ENCODE assay signal across 31 cellular contexts in the genomic region with DNA sequence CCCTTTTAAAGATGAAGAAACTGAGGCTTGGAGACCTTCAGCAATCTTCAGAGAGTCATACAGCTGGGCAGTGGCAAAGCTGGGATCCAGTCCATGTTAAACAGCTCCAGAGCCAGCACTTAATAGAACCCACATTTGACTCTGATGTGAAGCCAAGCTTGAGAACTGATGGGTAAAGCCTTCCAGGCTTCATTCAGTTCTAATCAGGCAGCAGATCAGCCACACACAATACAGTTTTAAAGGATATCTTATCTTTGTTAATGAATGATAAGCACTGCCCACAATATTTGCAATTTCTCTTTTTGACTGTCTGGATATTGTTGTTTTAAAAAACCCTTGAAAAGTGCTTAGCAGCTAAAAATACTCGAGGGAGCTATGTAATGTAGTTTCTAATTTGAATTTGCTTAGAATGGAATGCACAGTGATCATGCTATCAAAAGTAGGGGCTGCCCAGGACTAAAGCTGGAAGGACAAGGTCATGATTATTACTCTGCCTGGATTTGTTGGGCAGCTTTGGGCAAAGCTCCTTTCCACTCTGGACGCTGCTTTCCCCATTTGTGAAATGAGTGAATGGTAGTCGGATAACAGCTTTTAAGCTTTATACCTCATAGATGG. TPM values are rescaled to one million over a fixed set of nuclear protein-coding genes. Genes with fewer than 3 reads are reported as not detected.
DNase-seq lines count a peak whose midpoint lies in the region; ATAC-seq, FAIRE-seq and TF ChIP-seq lines count a peak whose summit lies in the region.
"Had no signal": no experiment of that assay in that cellular context is flagged by ENCODE, and none has a peak within 500 bp of the region (broad histone marks: within the 10 kb centered on the region; RNA-seq: fewer than 3 reads in every experiment).

No MANE protein-coding gene starts in this region.

- no peak overlapping the region for H2BK12ac ChIP-seq in H9 (ENCODE audit: insufficient read length, low read depth, low read length)

- H3K27me3 ChIP-seq in GM23248 (replicated peaks; ENCODE audit: insufficient read depth) (no peaks in the 10 kb centered on the region), pancreas (no peaks in the 10 kb centered on the region), H9 (ENCODE audit: insufficient read depth, low read length) (no peaks in the 10 kb centered on the region), gastroesophageal sphincter (no peaks in the 10 kb centered on the region)
- H3K27me3 ChIP-seq: hepatocyte, neural progenitor cell, suprapubic skin had no signal

- H2AFZ ChIP-seq in GM23248 (no peak overlapping the region), H9 (ENCODE audit: low read length) (no peak overlapping the region)
- H2AFZ ChIP-seq: GM23338, hepatocyte, neural progenitor cell had no signal

- H3K4me3 Mint-ChIP-seq in H9 = no peak overlapping the region
- H3K4me3 Mint-ChIP-seq: activated naive CD8-positive, alpha-beta T cell treated with anti-CD3 and anti-CD28 coated beads for 36 hours; brain; CD4-positive, alpha-beta T cell; GM23338; neural progenitor cell had no signal

- no peak for TF ChIP-seq CTCF in pancreas (IDR thresholded peaks at IDR 0.05)
- no peak for TF ChIP-seq CTCF in H9 (conservative IDR thresholded peaks at IDR 0.05)
- TF ChIP-seq CTCF in gastroesophageal sphincter (IDR thresholded peaks at IDR 0.05) = no peak

- no peak overlapping the region for H3K27ac ChIP-seq in GM23248
- H3K27ac ChIP-seq in pancreas = no peak overlapping the region
- H3K27ac ChIP-seq in H9 (ENCODE audit: insufficient read length, low read depth, low read length) = no peak overlapping the region
- no peak overlapping the region for H3K27ac ChIP-seq in gastroesophageal sphincter
- H3K27ac ChIP-seq: hepatocyte, neural progenitor cell, psoas muscle, SK-N-MC, skin epidermis, suprapubic skin, WERI-Rb-1 had no signal

- H3K36me3 Mint-ChIP-seq in H9 (ENCODE audit: insufficient read depth in 1 of 3, low read depth in 3 of 3) = peaks cover 0 to 6% (median 0%) of the 10 kb centered on the region in 3 experiments; a peak in 1 of 7 replicates
- H3K36me3 Mint-ChIP-seq: brain, neural progenitor cell had no signal

- 9 to 19% methylated on average over 3 of the region's 3 CpGs for WGBS in GM23248 (ENCODE audit: low coverage in 1 of 2, low lambda C conversion rate in 2 of 2, missing lambda C conversion rate in 2 of 2), 2 experiments
- 51 to 52% methylated on average over 3 of the region's 3 CpGs for WGBS in pancreas, 2 donors
- WGBS in H9 (ENCODE audit: extremely low coverage, insufficient read length, low lambda C conversion rate) = no CpG with 5 or more reads among the region's 3 CpGs
- WGBS in gastroesophageal sphincter (ENCODE audit: low coverage in 1 of 2), 2 donors = 52 to 78% methylated on average over 3 of the region's 3 CpGs

- H3K9me3 Mint-ChIP-seq in H9 = peaks cover 10 to 11% of the 10 kb centered on the region in 2 experiments; a peak in 4 of 5 replicates
- H3K9me3 Mint-ChIP-seq: GM23338, neural progenitor cell had no signal

- no peak overlapping the region for H3K27ac Mint-ChIP-seq in H9
- H3K27ac Mint-ChIP-seq: activated naive CD8-positive, alpha-beta T cell treated with anti-CD3 and anti-CD28 coated beads for 36 hours; activated T-helper 2 cell treated with anti-CD3 and anti-CD28 coated beads, Interferon-gamma antibody, Interleukin-2, Interleukin-4, amounts not matched to agents 10 μg/mL and 5 μg/mL and 100 μg/mL, durations not matched to agents 14 hours and 24 hours and 36 hours; brain; CD4-positive, alpha-beta T cell; GM23338; neural progenitor cell had no signal

- H3K4me1 ChIP-seq in GM23248 (ENCODE audit: insufficient read depth) (no peaks in the 10 kb centered on the region), pancreas (peaks cover 13 to 23% (median 13%) of the 10 kb centered on the region in 3 donors), H9 (ENCODE audit: insufficient read depth, low read length) (no peaks in the 10 kb centered on the region), gastroesophageal sphincter (no peaks in the 10 kb centered on the region)
- H3K4me1 ChIP-seq: neural progenitor cell, psoas muscle, suprapubic skin had no signal

- H4K91ac ChIP-seq in H9 (ENCODE audit: insufficient read length, low read depth, low read length) = no peak overlapping the region

- H2BK15ac ChIP-seq in H9 (ENCODE audit: low read depth, low read length) = no peak overlapping the region

- H3K4ac ChIP-seq in H9 (ENCODE audit: low read depth, low read length) = no peak overlapping the region

- H3K23me2 ChIP-seq in H9 (ENCODE audit: insufficient read length, low read depth, low read length, poor library complexity, severe bottlenecking) = no peaks in the 10 kb centered on the region

- H3K9ac ChIP-seq in GM23248 (no peak overlapping the region), H9 (ENCODE audit: extremely low read depth, insufficient read length, low read length) (no peak overlapping the region)
- H3K9ac ChIP-seq: neural progenitor cell had no signal

- H4K5ac ChIP-seq in H9 (ENCODE audit: insufficient read length, low read depth, low read length) = no peak overlapping the region

- H3K4me2 ChIP-seq in GM23248 (ENCODE audit: unreplicated experiment) = no peak overlapping the region
- H3K4me2 ChIP-seq in H9 (ENCODE audit: insufficient read depth, insufficient read length, low read length) = no peak overlapping the region
- H3K4me2 ChIP-seq: GM23338, hepatocyte, neural progenitor cell had no signal

- no peaks in the 10 kb centered on the region for H3F3A ChIP-seq in GM23248 (ENCODE audit: insufficient read depth)

- no peak for TF ChIP-seq EP300 in gastroesophageal sphincter (IDR thresholded peaks at IDR 0.05)

- H4K20me1 ChIP-seq in GM23248 (ENCODE audit: insufficient read depth) (no peaks in the 10 kb centered on the region), H9 (ENCODE audit: control insufficient read depth, insufficient read depth, insufficient read length) (no peaks in the 10 kb centered on the region)

- peak; percentile 8 for DNase-seq in GM23248
- no peak for DNase-seq in Right ventricle myocardium superior
- no peak for DNase-seq in pancreas
- no peak for DNase-seq in H9
- DNase-seq in SK-N-DZ (ENCODE audit: low spot score) = no peak
- DNase-seq: activated CD4-positive, alpha-beta T cell treated with anti-CD3 and anti-CD28 coated beads, Interleukin-2, amount 50 U/mL, for 4 hours; activated CD8-positive, alpha-beta memory T cell treated with anti-CD3 and anti-CD28 coated beads, Interleukin-2, amount 50 U/mL, for 48 hours; activated naive CD8-positive, alpha-beta T cell treated with anti-CD3 and anti-CD28 coated beads for 36 hours; CD4-positive, alpha-beta T cell; DMS 273 treated with DMSO at 0.1 percent for 48 hours; NCI-H1436; NCI-H2107; NCI-H510A treated with DMSO at 0.1 percent for 48 hours; psoas muscle; stimulated activated CD4-positive, alpha-beta T cell treated with anti-CD3 and anti-CD28 coated beads, Interleukin-1b, Interleukin-23, amount 100 ng/mL, for 48 hours; WERI-Rb-1 had no signal

- H4K8ac ChIP-seq in H9 (replicated peaks; ENCODE audit: insufficient read length, low read depth, low read length) = no peak overlapping the region

- H3K27me3 Mint-ChIP-seq in H9 (ENCODE audit: low read depth) = no peaks in the 10 kb centered on the region; the same call in 1 of the 2 replicates

- no peak overlapping the region for H3K23ac ChIP-seq in H9 (ENCODE audit: insufficient read length, low read depth, low read length)

- no peak overlapping the region for H2AK5ac ChIP-seq in H9 (ENCODE audit: insufficient read length, low read length)

- FAIRE-seq in pancreas (lab: Jason Lieb, UNC) = no peak
- FAIRE-seq: RCC 7860 had no signal

- H3K9me3 ChIP-seq in GM23248 (ENCODE audit: low read depth) = no peaks in the 10 kb centered on the region
- no peaks in the 10 kb centered on the region for H3K9me3 ChIP-seq in pancreas
- H3K9me3 ChIP-seq in H9 (ENCODE audit: control insufficient read depth, low read depth, low read length) = no peaks in the 10 kb centered on the region
- H3K9me3 ChIP-seq in gastroesophageal sphincter = peaks cover 0 to 13% (median 0%) of the 10 kb centered on the region in 3 donors
- H3K9me3 ChIP-seq: suprapubic skin had no signal

- H3K4me3 ChIP-seq in GM23248 (no peak overlapping the region), pancreas (no peak overlapping the region), gastroesophageal sphincter (no peak overlapping the region)
- H3K4me3 ChIP-seq: coronary artery, GM23338, hepatocyte, lung, neural progenitor cell, psoas muscle, SK-N-MC, skin epidermis, suprapubic skin had no signal

- no peak overlapping the region for H2BK20ac ChIP-seq in H9 (ENCODE audit: low read depth, low read length, poor library complexity, severe bottlenecking)

- no peaks in the 10 kb centered on the region for H3K79me1 ChIP-seq in H9 (ENCODE audit: insufficient read depth, low read depth, low read length, poor library complexity, severe bottlenecking)

- peaks cover 0 to 5% of the 10 kb centered on the region in 2 experiments; a peak in 2 of 4 replicates for H3K4me1 Mint-ChIP-seq in H9
- H3K4me1 Mint-ChIP-seq: brain had no signal

- H3K79me2 ChIP-seq in GM23248 (ENCODE audit: insufficient read depth) = no peaks in the 10 kb centered on the region
- no peaks in the 10 kb centered on the region for H3K79me2 ChIP-seq in H9 (ENCODE audit: insufficient read depth, low read length)
- H3K79me2 ChIP-seq: hepatocyte had no signal

- ATAC-seq in SK-N-SH treated with all-trans-retinoic acid at 6 μM for 48 hours = no peak; the same call in 2 of the 3 replicates
- ATAC-seq in Right ventricle myocardium superior (ENCODE audit: poor library complexity) = peak; percentile 91
- ATAC-seq in pancreas = peak in 3 of 4 donors; percentile 63 to 81 (median 76)
- ATAC-seq in gastroesophageal sphincter = no peak
- ATAC-seq: GM23338, psoas muscle had no signal

- no peak overlapping the region for H3K18ac ChIP-seq in H9 (ENCODE audit: insufficient read length, low read depth, low read length)

- no peak for TF ChIP-seq POLR2A in gastroesophageal sphincter (IDR thresholded peaks at IDR 0.05)

- intact Hi-C loops in Right ventricle myocardium superior (cut with DNase I) (no loop called here), pancreas (cut with DNase I) (no loop called here)

- H2BK5ac ChIP-seq in H9 (ENCODE audit: insufficient read length, low read length) = no peak overlapping the region

- no peak overlapping the region for H3T11ph ChIP-seq in H9 (ENCODE audit: low read length)

- in situ Hi-C loops in GM23248 (cut with MboI) = no loop called here

- no peaks in the 10 kb centered on the region for H3K36me3 ChIP-seq in GM23248 (ENCODE audit: low read depth)
- no peaks in the 10 kb centered on the region for H3K36me3 ChIP-seq in pancreas
- no peaks in the 10 kb centered on the region for H3K36me3 ChIP-seq in gastroesophageal sphincter
- H3K36me3 ChIP-seq: neural progenitor cell, suprapubic skin, WERI-Rb-1 had no signal

- H3K9me2 ChIP-seq in GM23248 (ENCODE audit: insufficient read depth) = no peaks in the 10 kb centered on the region

- H2BK120ac ChIP-seq in H9 (ENCODE audit: low read depth, low read length, poor library complexity, severe bottlenecking) = no peak overlapping the region

- H3K14ac ChIP-seq in H9 (ENCODE audit: insufficient read depth, low read length) = no peak overlapping the region; the same call in 1 of the 2 replicates

- no peak overlapping the region for H3K56ac ChIP-seq in H9 (ENCODE audit: insufficient read length, low read depth, low read length)

RNA-seq across cellular contexts. Expression of a gene that starts 31.3 kb away (rescaled TPM):
- total RNA-seq in GM23248 (2014; rRNA removed; shearing (Covaris generic)) = not detected in 2 replicates
- polyA plus RNA-seq in GM23248 (2016; fragmentation: Nextera tagmentation; extraction: Ambion mirVana) (not detected in 2 replicates), pancreas (not detected)
- total RNA-seq in Right ventricle myocardium superior (0.22 TPM), pancreas (not detected), H9 (2021) (not detected in 2 replicates), gastroesophageal sphincter (1 to 10 TPM in 1 of 4 donors, under 1 TPM in 1, not detected in 2; 0.27 to 1.0 TPM)
- not detected in 2 replicates for polyA plus RNA-seq in SK-N-DZ (2014; cell fraction: cytosol; rRNA removed)
- not detected in 2 replicates for polyA plus RNA-seq in SK-N-DZ (2014; cell fraction: nucleus; rRNA removed)
- total RNA-seq: activated naive CD8-positive, alpha-beta T cell treated with anti-CD3 and anti-CD28 coated beads for 36 hours; activated T-helper 2 cell treated with anti-CD3 and anti-CD28 coated beads, Interferon-gamma antibody, Interleukin-2, Interleukin-4, amounts not matched to agents 10 μg/mL and 5 μg/mL and 100 μg/mL, durations not matched to agents 14 hours and 24 hours and 36 hours; CD4-positive, alpha-beta T cell; fibroblast of lung; T-helper 2 cell treated with Interferon-gamma antibody and Interleukin-4, amounts not matched to agents 100 ng/mL and 5 ng/mL, for 36 hours had no signal
- polyA plus RNA-seq: fibroblast of lung, GM23338, lung had no signal

Comparison
In these comparisons a context has a peak if more than half of its experiments do, and no peak if none do; other contexts are left out.
1. ATAC-seq: peak in Right ventricle myocardium superior (single experiment) and pancreas (3 of 4); none in SK-N-SH treated with all-trans-retinoic acid at 6 μM for 48 hours (single experiment) and gastroesophageal sphincter (single experiment).